16 cellular contexts compared by ENCODE assay signal in genomic region chr2:240919161-240919781, GRCh38. TPM values are rescaled to one million over a fixed set of nuclear protein-coding genes. Genes with fewer than 3 reads are reported as not detected.
DNase-seq lines count a peak whose midpoint lies in the region; ATAC-seq, FAIRE-seq and TF ChIP-seq lines count a peak whose summit lies in the region.
"Had no signal": no experiment of that assay in that cellular context is flagged by ENCODE, and none has a peak within 500 bp of the region (broad histone marks: within the 10 kb centered on the region; RNA-seq: fewer than 3 reads in every experiment).

No MANE protein-coding gene starts in this region.

- H3K4me3 ChIP-seq in WERI-Rb-1 (ENCODE audit: low read depth, low read length) (no peak overlapping the region), kidney (ENCODE audit: low read length in 2 of 2) (no peak overlapping the region)
- H3K4me3 ChIP-seq: A549, GM23338 had no signal

- intact Hi-C loops in activated CD4-positive, alpha-beta T cell treated with anti-CD3 and anti-CD28 coated beads, Interleukin-2, amount 10 ng/mL, durations not matched to agents 24 days and 14 days (cut with micrococcal nuclease) = no loop called here
- intact Hi-C loops in kidney (cut with DNase I) = no loop called here

- H3K4me3 Mint-ChIP-seq in activated CD4-positive, alpha-beta T cell treated with anti-CD3 and anti-CD28 coated beads, Interleukin-2, amount 10 ng/mL, durations not matched to agents 24 days and 14 days = no peak overlapping the region
- H3K4me3 Mint-ChIP-seq: GM23338 had no signal

- H3K27me3 Mint-ChIP-seq in activated CD4-positive, alpha-beta T cell treated with anti-CD3 and anti-CD28 coated beads, Interleukin-2, amount 10 ng/mL, durations not matched to agents 24 days and 14 days = peaks cover 6% of the 10 kb centered on the region

- DNase-seq in activated CD4-positive, alpha-beta T cell treated with anti-CD3 and anti-CD28 coated beads for 48 hours = peak; percentile 2
- no peak for DNase-seq in activated CD4-positive, alpha-beta T cell treated with anti-CD3 and anti-CD28 coated beads, Interleukin-2, amount 10 ng/mL, durations not matched to agents 24 days and 14 days
- peak; percentile 5 for DNase-seq in WERI-Rb-1
- DNase-seq in kidney = peak; percentile 68
- peak; percentile 11 for DNase-seq in retina
- no peak for DNase-seq in NCI-H1105 treated with DMSO at 0.1 percent for 48 hours (lab: John Stamatoyannopoulos, UW)
- DNase-seq: foreskin melanocyte; NCI-H2171 treated with DMSO at 0.1 percent for 48 hours; stimulated activated naive CD4-positive, alpha-beta T cell had no signal

- H3K9me3 ChIP-seq in WERI-Rb-1 (ENCODE audit: severe bottlenecking) = no peaks in the 10 kb centered on the region
- no peaks in the 10 kb centered on the region for H3K9me3 ChIP-seq in kidney (ENCODE audit: control insufficient read depth in 1 of 2, low read length in 2 of 2)
- H3K9me3 ChIP-seq: A549 had no signal

- no peaks in the 10 kb centered on the region for H3K4me1 Mint-ChIP-seq in activated CD4-positive, alpha-beta T cell treated with anti-CD3 and anti-CD28 coated beads, Interleukin-2, amount 10 ng/mL, durations not matched to agents 24 days and 14 days

- TF ChIP-seq CTCF in WERI-Rb-1 (IDR thresholded peaks at IDR 0.05; ENCODE audit: low read depth, low read length) (no peak), kidney (IDR thresholded peaks at IDR 0.05; ENCODE audit: borderline replicate concordance, extremely low read depth, insufficient read depth) (no peak)

- H3K27ac Mint-ChIP-seq in activated CD4-positive, alpha-beta T cell treated with anti-CD3 and anti-CD28 coated beads, Interleukin-2, amount 10 ng/mL, durations not matched to agents 24 days and 14 days = no peak overlapping the region
- H3K27ac Mint-ChIP-seq: GM23338, IgD-negative memory B cell had no signal

- no peak overlapping the region for H3K27ac ChIP-seq in WERI-Rb-1
- no peak overlapping the region for H3K27ac ChIP-seq in kidney (ENCODE audit: low read depth in 2 of 2, low read length in 2 of 2)

- ATAC-seq in HG02588 (IDR thresholded peaks at IDR 0.05; ENCODE audit: unreplicated experiment) = no peak
- no peak for ATAC-seq in GM18867 (IDR thresholded peaks at IDR 0.05; ENCODE audit: unreplicated experiment)
- ATAC-seq: A549, GM23338 had no signal

- no peaks in the 10 kb centered on the region for H3K27me3 ChIP-seq in WERI-Rb-1 (ENCODE audit: insufficient read depth, low read depth, severe bottlenecking)

- H3K9ac ChIP-seq in kidney (ENCODE audit: low read length in 2 of 2) = no peak overlapping the region

- FAIRE-seq in kidney (lab: Jason Lieb, UNC) = no peak
- FAIRE-seq: A549 had no signal

- H3K4me1 ChIP-seq in kidney (ENCODE audit: control insufficient read depth in 1 of 2, insufficient read depth in 1 of 2, low read depth in 1 of 2, low read length in 2 of 2) = peaks cover 0 to 2% of the 10 kb centered on the region in 2 donors

- no peaks in the 10 kb centered on the region for H3K36me3 ChIP-seq in WERI-Rb-1
- H3K36me3 ChIP-seq in kidney (ENCODE audit: control insufficient read depth in 1 of 2, insufficient read depth in 2 of 2, low read length in 2 of 2) = no peaks in the 10 kb centered on the region

- no peaks in the 10 kb centered on the region for H3K36me3 Mint-ChIP-seq in activated CD4-positive, alpha-beta T cell treated with anti-CD3 and anti-CD28 coated beads, Interleukin-2, amount 10 ng/mL, durations not matched to agents 24 days and 14 days (ENCODE audit: low read depth)
- H3K36me3 Mint-ChIP-seq: IgD-negative memory B cell had no signal

- no peaks in the 10 kb centered on the region for H3K9me3 Mint-ChIP-seq in activated CD4-positive, alpha-beta T cell treated with anti-CD3 and anti-CD28 coated beads, Interleukin-2, amount 10 ng/mL, durations not matched to agents 24 days and 14 days
- H3K9me3 Mint-ChIP-seq: GM23338, IgD-negative memory B cell had no signal

RNA-seq across cellular contexts. Expression of gene CROCC2, which starts 13.1 kb away (rescaled TPM):
- total RNA-seq in activated CD4-positive, alpha-beta T cell treated with anti-CD3 and anti-CD28 coated beads, Interleukin-2, amount 10 ng/mL, durations not matched to agents 24 days and 14 days = not detected in 2 replicates
- 0.13 TPM for total RNA-seq in kidney
- polyA plus RNA-seq in kidney (ENCODE audit: insufficient read depth, low read depth, low replicate concordance) = not detected
- total RNA-seq: GM23338, mononuclear cell had no signal
- polyA plus RNA-seq: A549, GM23338, IgD-negative memory B cell had no signal

RNA-seq across cellular contexts. Expression of gene MAB21L4, which starts 23.3 kb away (rescaled TPM):
- not detected in 2 replicates for total RNA-seq in activated CD4-positive, alpha-beta T cell treated with anti-CD3 and anti-CD28 coated beads, Interleukin-2, amount 10 ng/mL, durations not matched to agents 24 days and 14 days
- total RNA-seq in kidney = 6.1 TPM
- 28.5 TPM for polyA plus RNA-seq in kidney (ENCODE audit: insufficient read depth, low read depth, low replicate concordance)
- total RNA-seq: GM23338, mononuclear cell had no signal
- polyA plus RNA-seq: A549, GM23338, IgD-negative memory B cell had no signal

RNA-seq across cellular contexts. Expression of gene AGXT, which starts 50.6 kb away (rescaled TPM):
- not detected in 2 replicates for total RNA-seq in activated CD4-positive, alpha-beta T cell treated with anti-CD3 and anti-CD28 coated beads, Interleukin-2, amount 10 ng/mL, durations not matched to agents 24 days and 14 days
- 0.09 TPM for total RNA-seq in kidney
- polyA plus RNA-seq in kidney (ENCODE audit: insufficient read depth, low read depth, low replicate concordance) = 12.5 TPM
- total RNA-seq: GM23338, mononuclear cell, renal cortical epithelial cell had no signal
- polyA plus RNA-seq: A549, GM23338, IgD-negative memory B cell had no signal

Comparison
In these comparisons a context has a peak if more than half of its experiments do, and no peak if none do; other contexts are left out.
1. DNase-seq: peak in activated CD4-positive, alpha-beta T cell treated with anti-CD3 and anti-CD28 coated beads for 48 hours (single experiment), WERI-Rb-1 (single experiment), kidney (single experiment) and retina (single experiment); none in activated CD4-positive, alpha-beta T cell treated with anti-CD3 and anti-CD28 coated beads, Interleukin-2, amount 10 ng/mL, durations not matched to agents 24 days and 14 days (single experiment) and NCI-H1105 treated with DMSO at 0.1 percent for 48 hours (single experiment).